ENCODE assay signal across 1 cellular context in the genomic region with DNA sequence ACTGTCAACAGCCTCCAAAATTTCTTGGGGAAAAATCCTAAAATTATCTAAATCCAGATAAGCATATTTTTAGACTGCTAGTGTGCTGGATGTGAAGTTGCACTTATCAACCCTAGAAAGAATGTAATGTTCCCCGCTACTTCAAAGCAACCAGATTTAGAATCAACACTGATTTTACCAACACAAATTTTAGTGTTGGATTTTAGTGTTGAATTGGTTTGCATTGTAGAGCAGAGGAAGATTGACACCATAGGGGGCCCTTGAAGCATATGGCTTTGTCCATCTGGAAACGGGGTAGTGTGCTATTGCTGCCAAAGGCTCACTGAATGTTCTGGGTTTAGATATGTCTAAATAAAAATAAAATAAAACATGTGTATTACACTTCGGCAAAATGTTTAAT.
TF ChIP-seq lines count a peak whose summit lies in the region.

No MANE protein-coding gene starts in this region.

TF ChIP-seq in SK-N-SH, 30 proteins besides CTCF, POLR2A, EP300 and RAD21 (continued from another document):
- TF ChIP-seq YY1 (IDR thresholded peaks at IDR 0.05; ENCODE audit: low read depth) (no peak), ELF1 (IDR thresholded peaks at IDR 0.05) (no peak), TCF12 (IDR thresholded peaks at IDR 0.05) (no peak), GABPA (IDR thresholded peaks at IDR 0.05; ENCODE audit: low read depth) (no peak)
- TF ChIP-seq, protein P1, sequence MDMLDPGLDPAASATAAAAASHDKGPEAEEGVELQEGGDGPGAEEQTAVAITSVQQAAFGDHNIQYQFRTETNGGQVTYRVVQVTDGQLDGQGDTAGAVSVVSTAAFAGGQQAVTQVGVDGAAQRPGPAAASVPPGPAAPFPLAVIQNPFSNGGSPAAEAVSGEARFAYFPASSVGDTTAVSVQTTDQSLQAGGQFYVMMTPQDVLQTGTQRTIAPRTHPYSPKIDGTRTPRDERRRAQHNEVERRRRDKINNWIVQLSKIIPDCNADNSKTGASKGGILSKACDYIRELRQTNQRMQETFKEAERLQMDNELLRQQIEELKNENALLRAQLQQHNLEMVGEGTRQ (IDR thresholded peaks at IDR 0.05; ENCODE audit: borderline replicate concordance, low read depth, low read length), result no peak
